1 cellular context compared by ENCODE assay signal in the genomic region with DNA sequence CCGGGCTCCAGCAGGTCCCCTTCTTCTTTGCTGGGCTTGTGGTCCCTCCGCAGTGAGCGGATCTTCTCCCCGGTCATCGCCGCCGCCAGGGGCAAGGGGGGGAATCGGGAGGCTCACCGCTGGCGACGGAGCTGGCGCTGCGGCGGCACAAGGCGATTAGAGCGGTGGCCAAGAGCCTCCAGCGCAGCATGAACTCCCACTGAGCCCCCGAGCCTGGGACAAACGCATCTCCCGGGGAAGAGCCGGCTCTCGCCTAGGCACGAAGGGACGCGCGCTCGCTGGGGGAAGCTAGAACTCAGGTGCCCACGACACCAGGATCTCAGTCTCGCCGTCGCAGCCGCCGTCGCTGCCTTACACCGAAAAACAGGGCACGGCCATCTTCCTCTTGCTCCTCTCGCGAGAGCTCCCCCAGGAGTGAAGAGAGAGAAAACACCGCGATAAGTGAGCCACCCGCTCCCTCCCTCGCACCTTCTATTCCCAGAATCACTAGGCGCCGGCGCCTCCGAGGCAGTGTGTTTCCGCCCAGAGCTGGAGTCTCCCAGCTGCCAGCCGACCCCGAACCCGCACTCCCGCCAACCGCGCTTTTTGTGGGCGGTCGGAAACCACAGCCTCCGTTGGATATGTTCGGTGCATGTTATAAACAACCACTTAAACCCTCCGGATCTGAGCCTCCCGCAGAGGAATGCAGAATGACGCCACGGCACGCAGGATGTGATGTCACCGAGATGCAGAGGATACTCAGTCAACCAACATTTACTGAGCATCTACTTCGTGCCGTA.
TF ChIP-seq lines count a peak whose summit lies in the region.

A gene with protein sequence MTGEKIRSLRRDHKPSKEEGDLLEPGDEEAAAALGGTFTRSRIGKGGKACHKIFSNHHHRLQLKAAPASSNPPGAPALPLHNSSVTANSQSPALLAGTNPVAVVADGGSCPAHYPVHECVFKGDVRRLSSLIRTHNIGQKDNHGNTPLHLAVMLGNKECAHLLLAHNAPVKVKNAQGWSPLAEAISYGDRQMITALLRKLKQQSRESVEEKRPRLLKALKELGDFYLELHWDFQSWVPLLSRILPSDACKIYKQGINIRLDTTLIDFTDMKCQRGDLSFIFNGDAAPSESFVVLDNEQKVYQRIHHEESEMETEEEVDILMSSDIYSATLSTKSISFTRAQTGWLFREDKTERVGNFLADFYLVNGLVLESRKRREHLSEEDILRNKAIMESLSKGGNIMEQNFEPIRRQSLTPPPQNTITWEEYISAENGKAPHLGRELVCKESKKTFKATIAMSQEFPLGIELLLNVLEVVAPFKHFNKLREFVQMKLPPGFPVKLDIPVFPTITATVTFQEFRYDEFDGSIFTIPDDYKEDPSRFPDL (minus strand): TSS at position 391 of the 779 bp plus-strand sequence. CDS start 314 bp downstream, at position 77.

TF ChIP-seq in HEK293, 187 proteins besides CTCF, POLR2A, EP300 and RAD21 (continued from another document and continues in another):
- TF ChIP-seq KLF7 (tag by site-specific recombination; IDR thresholded peaks at IDR 0.05; ENCODE audit: borderline replicate concordance) (0 out of 2 replicates have a peak, but pooled peaks have one; percentile 23), ZNF335 (tag by site-specific recombination; conservative IDR thresholded peaks at IDR 0.05) (peak; percentile 83), SCRT2 (tag by site-specific recombination; IDR thresholded peaks at IDR 0.05) (no peak), ZIC2 (tag by site-specific recombination; IDR thresholded peaks at IDR 0.05) (0 out of 2 replicates have a peak, but pooled peaks have one; percentile 31), ZNF585B (tag by site-specific recombination; IDR thresholded peaks at IDR 0.05) (no peak), ZXDB (tag by site-specific recombination; IDR thresholded peaks at IDR 0.05) (peak; percentile 84), SP7 (tag by site-specific recombination; IDR thresholded peaks at IDR 0.05) (peak; percentile 90), ZNF391 (tag by site-specific recombination; IDR thresholded peaks at IDR 0.05; ENCODE audit: borderline replicate concordance, low read depth) (peak; percentile 79; the same call in 1 of the 2 replicates), ZNF600 (tag by site-specific recombination; IDR thresholded peaks at IDR 0.05) (peak; percentile 63), ZNF561 (tag by site-specific recombination; IDR thresholded peaks at IDR 0.05; ENCODE audit: borderline replicate concordance) (peak; percentile 79; the same call in 1 of the 2 replicates), ZNF76 (tag by site-specific recombination; IDR thresholded peaks at IDR 0.05; ENCODE audit: borderline replicate concordance, low read depth) (peak; percentile 84), ZEB2 (tag by site-specific recombination; IDR thresholded peaks at IDR 0.05) (peak; percentile 83), ZNF529 (tag by site-specific recombination; IDR thresholded peaks at IDR 0.05; ENCODE audit: insufficient replicate concordance) (no peak), YY2 (tag by site-specific recombination; IDR thresholded peaks at IDR 0.05) (peak; percentile 90), GLIS1 (tag by site-specific recombination; IDR thresholded peaks at IDR 0.05) (peak; percentile 65), REPIN1 (tag by site-specific recombination; IDR thresholded peaks at IDR 0.05; ENCODE audit: low read depth) (peak; percentile 43; the same call in 1 of the 2 replicates), ZBTB48 (tag by site-specific recombination; IDR thresholded peaks at IDR 0.05) (peak; percentile 25), KLF10 (tag by site-specific recombination; IDR thresholded peaks at IDR 0.05) (peak; percentile 2; the same call in 1 of the 2 replicates), KLF16 (tag by site-specific recombination; IDR thresholded peaks at IDR 0.05) (peak; percentile 58), ZNF341 (tag by site-specific recombination; IDR thresholded peaks at IDR 0.05; ENCODE audit: low read depth) (peak; percentile 55; the same call in 1 of the 2 replicates), ZBTB17 (tag by site-specific recombination; IDR thresholded peaks at IDR 0.05) (peak; percentile 88), KLF1 (tag by site-specific recombination; IDR thresholded peaks at IDR 0.05) (peak; percentile 35; the same call in 1 of the 2 replicates), TRIM28 (IDR thresholded peaks at IDR 0.05; ENCODE audit: borderline replicate concordance, low read length) (peak; percentile 82; the same call in 1 of the 2 replicates), ZNF626 (tag by site-specific recombination; IDR thresholded peaks at IDR 0.05) (no peak), ZNF202 (tag by site-specific recombination; IDR thresholded peaks at IDR 0.05; ENCODE audit: borderline replicate concordance) (no peak), SETDB1 (IDR thresholded peaks at IDR 0.05; ENCODE audit: insufficient read length, low read length) (peak; percentile 83), OVOL3 (tag by site-specific recombination; IDR thresholded peaks at IDR 0.05) (peak; percentile 41; the same call in 1 of the 2 replicates), ZNF394 (tag by site-specific recombination; IDR thresholded peaks at IDR 0.05; ENCODE audit: borderline replicate concordance) (peak; percentile 56), ZNF664 (tag by site-specific recombination; IDR thresholded peaks at IDR 0.05) (peak; percentile 100), ZNF423 (tag by site-specific recombination; IDR thresholded peaks at IDR 0.05) (0 out of 2 replicates have a peak, but pooled peaks have one; percentile 12), ZNF2 (tag by site-specific recombination; IDR thresholded peaks at IDR 0.05) (peak; percentile 91; the same call in 1 of the 2 replicates), ZNF596 (tag by site-specific recombination; IDR thresholded peaks at IDR 0.05) (peak; percentile 43; the same call in 1 of the 2 replicates)
- TF ChIP-seq, protein P1, sequence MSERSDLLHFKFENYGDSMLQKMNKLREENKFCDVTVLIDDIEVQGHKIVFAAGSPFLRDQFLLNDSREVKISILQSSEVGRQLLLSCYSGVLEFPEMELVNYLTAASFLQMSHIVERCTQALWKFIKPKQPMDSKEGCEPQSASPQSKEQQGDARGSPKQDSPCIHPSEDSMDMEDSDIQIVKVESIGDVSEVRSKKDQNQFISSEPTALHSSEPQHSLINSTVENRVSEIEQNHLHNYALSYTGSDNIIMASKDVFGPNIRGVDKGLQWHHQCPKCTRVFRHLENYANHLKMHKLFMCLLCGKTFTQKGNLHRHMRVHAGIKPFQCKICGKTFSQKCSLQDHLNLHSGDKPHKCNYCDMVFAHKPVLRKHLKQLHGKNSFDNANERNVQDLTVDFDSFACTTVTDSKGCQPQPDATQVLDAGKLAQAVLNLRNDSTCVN (tag by site-specific recombination; optimal IDR thresholded peaks at IDR 0.05), result peak; percentile 60
- TF ChIP-seq, protein P2, sequence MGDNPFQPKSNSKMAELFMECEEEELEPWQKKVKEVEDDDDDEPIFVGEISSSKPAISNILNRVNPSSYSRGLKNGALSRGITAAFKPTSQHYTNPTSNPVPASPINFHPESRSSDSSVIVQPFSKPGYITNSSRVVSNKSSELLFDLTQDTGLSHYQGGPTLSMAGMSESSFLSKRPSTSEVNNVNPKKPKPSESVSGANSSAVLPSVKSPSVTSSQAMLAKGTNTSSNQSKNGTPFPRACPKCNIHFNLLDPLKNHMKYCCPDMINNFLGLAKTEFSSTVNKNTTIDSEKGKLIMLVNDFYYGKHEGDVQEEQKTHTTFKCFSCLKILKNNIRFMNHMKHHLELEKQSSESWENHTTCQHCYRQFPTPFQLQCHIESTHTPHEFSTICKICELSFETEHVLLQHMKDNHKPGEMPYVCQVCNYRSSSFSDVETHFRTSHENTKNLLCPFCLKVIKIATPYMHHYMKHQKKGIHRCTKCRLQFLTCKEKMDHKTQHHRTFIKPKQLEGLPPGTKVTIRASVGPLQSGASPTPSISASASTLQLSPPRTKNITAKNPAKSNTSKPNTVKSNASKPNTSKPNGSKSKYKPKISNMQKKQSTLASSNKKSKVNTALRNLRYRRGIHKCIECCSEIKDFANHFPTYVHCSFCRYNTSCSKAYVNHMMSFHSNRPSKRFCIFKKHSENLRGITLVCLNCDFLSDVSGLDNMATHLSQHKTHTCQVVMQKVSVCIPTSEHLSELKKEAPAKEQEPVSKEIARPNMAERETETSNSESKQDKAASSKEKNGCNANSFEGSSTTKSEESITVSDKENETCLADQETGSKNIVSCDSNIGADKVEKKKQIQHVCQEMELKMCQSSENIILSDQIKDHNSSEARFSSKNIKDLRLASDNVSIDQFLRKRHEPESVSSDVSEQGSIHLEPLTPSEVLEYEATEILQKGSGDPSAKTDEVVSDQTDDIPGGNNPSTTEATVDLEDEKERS (tag by site-specific recombination; IDR thresholded peaks at IDR 0.05), result peak; percentile 96
- TF ChIP-seq, protein P3, sequence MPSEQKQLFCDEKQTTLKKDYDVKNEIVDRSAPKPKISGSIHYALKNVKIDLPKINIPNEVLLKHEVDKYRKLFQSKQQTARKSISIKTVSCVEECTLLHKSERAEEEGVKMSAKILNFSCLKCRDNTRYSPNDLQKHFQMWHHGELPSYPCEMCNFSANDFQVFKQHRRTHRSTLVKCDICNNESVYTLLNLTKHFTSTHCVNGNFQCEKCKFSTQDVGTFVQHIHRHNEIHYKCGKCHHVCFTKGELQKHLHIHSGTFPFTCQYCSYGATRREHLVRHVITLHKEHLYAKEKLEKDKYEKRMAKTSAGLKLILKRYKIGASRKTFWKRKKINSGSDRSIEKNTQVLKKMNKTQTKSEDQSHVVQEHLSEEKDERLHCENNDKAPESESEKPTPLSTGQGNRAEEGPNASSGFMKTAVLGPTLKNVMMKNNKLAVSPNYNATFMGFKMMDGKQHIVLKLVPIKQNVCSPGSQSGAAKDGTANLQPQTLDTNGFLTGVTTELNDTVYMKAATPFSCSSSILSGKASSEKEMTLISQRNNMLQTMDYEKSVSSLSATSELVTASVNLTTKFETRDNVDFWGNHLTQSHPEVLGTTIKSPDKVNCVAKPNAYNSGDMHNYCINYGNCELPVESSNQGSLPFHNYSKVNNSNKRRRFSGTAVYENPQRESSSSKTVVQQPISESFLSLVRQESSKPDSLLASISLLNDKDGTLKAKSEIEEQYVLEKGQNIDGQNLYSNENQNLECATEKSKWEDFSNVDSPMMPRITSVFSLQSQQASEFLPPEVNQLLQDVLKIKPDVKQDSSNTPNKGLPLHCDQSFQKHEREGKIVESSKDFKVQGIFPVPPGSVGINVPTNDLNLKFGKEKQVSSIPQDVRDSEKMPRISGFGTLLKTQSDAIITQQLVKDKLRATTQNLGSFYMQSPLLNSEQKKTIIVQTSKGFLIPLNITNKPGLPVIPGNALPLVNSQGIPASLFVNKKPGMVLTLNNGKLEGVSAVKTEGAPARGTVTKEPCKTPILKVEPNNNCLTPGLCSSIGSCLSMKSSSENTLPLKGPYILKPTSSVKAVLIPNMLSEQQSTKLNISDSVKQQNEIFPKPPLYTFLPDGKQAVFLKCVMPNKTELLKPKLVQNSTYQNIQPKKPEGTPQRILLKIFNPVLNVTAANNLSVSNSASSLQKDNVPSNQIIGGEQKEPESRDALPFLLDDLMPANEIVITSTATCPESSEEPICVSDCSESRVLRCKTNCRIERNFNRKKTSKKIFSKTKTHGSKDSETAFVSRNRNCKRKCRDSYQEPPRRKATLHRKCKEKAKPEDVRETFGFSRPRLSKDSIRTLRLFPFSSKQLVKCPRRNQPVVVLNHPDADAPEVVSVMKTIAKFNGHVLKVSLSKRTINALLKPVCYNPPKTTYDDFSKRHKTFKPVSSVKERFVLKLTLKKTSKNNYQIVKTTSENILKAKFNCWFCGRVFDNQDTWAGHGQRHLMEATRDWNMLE (tag by site-specific recombination; conservative IDR thresholded peaks at IDR 0.05; ENCODE audit: low read depth), result peak; percentile 60; the same call in 1 of the 2 replicates
- TF ChIP-seq, protein P4, sequence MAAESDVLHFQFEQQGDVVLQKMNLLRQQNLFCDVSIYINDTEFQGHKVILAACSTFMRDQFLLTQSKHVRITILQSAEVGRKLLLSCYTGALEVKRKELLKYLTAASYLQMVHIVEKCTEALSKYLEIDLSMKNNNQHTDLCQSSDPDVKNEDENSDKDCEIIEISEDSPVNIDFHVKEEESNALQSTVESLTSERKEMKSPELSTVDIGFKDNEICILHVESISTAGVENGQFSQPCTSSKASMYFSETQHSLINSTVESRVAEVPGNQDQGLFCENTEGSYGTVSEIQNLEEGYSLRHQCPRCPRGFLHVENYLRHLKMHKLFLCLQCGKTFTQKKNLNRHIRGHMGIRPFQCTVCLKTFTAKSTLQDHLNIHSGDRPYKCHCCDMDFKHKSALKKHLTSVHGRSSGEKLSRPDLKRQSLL (tag by site-specific recombination; IDR thresholded peaks at IDR 0.05), result peak; percentile 83; the same call in 1 of the 2 replicates
- TF ChIP-seq, protein P5, sequence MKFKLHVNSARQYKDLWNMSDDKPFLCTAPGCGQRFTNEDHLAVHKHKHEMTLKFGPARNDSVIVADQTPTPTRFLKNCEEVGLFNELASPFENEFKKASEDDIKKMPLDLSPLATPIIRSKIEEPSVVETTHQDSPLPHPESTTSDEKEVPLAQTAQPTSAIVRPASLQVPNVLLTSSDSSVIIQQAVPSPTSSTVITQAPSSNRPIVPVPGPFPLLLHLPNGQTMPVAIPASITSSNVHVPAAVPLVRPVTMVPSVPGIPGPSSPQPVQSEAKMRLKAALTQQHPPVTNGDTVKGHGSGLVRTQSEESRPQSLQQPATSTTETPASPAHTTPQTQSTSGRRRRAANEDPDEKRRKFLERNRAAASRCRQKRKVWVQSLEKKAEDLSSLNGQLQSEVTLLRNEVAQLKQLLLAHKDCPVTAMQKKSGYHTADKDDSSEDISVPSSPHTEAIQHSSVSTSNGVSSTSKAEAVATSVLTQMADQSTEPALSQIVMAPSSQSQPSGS (tag by site-specific recombination; IDR thresholded peaks at IDR 0.05; ENCODE audit: low read depth), result peak; percentile 95
- TF ChIP-seq, protein P6, sequence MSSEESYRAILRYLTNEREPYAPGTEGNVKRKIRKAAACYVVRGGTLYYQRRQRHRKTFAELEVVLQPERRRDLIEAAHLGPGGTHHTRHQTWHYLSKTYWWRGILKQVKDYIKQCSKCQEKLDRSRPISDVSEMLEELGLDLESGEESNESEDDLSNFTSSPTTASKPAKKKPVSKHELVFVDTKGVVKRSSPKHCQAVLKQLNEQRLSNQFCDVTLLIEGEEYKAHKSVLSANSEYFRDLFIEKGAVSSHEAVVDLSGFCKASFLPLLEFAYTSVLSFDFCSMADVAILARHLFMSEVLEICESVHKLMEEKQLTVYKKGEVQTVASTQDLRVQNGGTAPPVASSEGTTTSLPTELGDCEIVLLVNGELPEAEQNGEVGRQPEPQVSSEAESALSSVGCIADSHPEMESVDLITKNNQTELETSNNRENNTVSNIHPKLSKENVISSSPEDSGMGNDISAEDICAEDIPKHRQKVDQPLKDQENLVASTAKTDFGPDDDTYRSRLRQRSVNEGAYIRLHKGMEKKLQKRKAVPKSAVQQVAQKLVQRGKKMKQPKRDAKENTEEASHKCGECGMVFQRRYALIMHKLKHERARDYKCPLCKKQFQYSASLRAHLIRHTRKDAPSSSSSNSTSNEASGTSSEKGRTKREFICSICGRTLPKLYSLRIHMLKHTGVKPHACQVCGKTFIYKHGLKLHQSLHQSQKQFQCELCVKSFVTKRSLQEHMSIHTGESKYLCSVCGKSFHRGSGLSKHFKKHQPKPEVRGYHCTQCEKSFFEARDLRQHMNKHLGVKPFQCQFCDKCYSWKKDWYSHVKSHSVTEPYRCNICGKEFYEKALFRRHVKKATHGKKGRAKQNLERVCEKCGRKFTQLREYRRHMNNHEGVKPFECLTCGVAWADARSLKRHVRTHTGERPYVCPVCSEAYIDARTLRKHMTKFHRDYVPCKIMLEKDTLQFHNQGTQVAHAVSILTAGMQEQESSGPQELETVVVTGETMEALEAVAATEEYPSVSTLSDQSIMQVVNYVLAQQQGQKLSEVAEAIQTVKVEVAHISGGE (tag by site-specific recombination; conservative IDR thresholded peaks at IDR 0.05; ENCODE audit: low read depth), result peak; percentile 62
- TF ChIP-seq, protein P7, sequence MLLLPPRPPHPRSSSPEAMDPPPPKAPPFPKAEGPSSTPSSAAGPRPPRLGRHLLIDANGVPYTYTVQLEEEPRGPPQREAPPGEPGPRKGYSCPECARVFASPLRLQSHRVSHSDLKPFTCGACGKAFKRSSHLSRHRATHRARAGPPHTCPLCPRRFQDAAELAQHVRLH (tag by site-specific recombination; IDR thresholded peaks at IDR 0.05), result peak; percentile 95
